17 cellular contexts compared by ENCODE assay signal in genomic region chr3:141429371-141430035, GRCh38. TPM values are rescaled to one million over a fixed set of nuclear protein-coding genes. Genes with fewer than 3 reads are reported as not detected.
DNase-seq lines count a peak whose midpoint lies in the region; ATAC-seq and TF ChIP-seq lines count a peak whose summit lies in the region.
"Had no signal": no experiment of that assay in that cellular context is flagged by ENCODE, and none has a peak within 500 bp of the region (broad histone marks: within the 10 kb centered on the region; RNA-seq: fewer than 3 reads in every experiment).

No MANE protein-coding gene starts in this region.

- H2BK15ac ChIP-seq in mesenchymal stem cell (ENCODE audit: low read depth, poor library complexity, severe bottlenecking): peak overlapping the region; percentile 37

- H3K9me3 ChIP-seq in mesenchymal stem cell (ENCODE audit: control insufficient read depth, low read length) (no peaks in the 10 kb centered on the region), thymus (ENCODE audit: control insufficient read depth) (no peaks in the 10 kb centered on the region)

- H4K8ac ChIP-seq in mesenchymal stem cell (ENCODE audit: low read length): peak overlapping the region; percentile 74

- no peak for ATAC-seq in activated CD4-positive, alpha-beta T cell treated with anti-CD3 and anti-CD28 coated beads for 36 hours
- ATAC-seq in GM19328 (IDR thresholded peaks at IDR 0.05; ENCODE audit: unreplicated experiment): no peak

- peak overlapping the region in 1 of 2 experiments; percentile 46 for H3K18ac ChIP-seq in mesenchymal stem cell (ENCODE audit: low read depth in 1 of 2, low read length in 2 of 2)

- intact Hi-C loops in activated CD4-positive, alpha-beta T cell treated with anti-CD3 and anti-CD28 coated beads for 36 hours (cut with DNase I, micrococcal nuclease): no loop called here
- intact Hi-C loops in dorsolateral prefrontal cortex (cut with DNase I): loop anchor here in 1 of 2 donors (2.0 kb wide), 1 partner anchor 15 kb away; no protein-coding TSS in a partner anchor

- no peaks in the 10 kb centered on the region for H3K27me3 Mint-ChIP-seq in activated CD4-positive, alpha-beta T cell treated with anti-CD3 and anti-CD28 coated beads for 36 hours

- no peak overlapping the region for H3K14ac ChIP-seq in mesenchymal stem cell (ENCODE audit: low read length in 2 of 2)

- no peak overlapping the region for H3K4me2 ChIP-seq in mesenchymal stem cell (ENCODE audit: low read length, poor library complexity, severe bottlenecking)

- peak overlapping the region; percentile 16 for H3K27ac Mint-ChIP-seq in activated CD4-positive, alpha-beta T cell treated with anti-CD3 and anti-CD28 coated beads for 36 hours

- peak overlapping the region in 1 of 2 experiments; percentile 51 for H2BK12ac ChIP-seq in mesenchymal stem cell (ENCODE audit: low read length in 2 of 2)

- no peaks in the 10 kb centered on the region for H3K9me3 Mint-ChIP-seq in activated CD4-positive, alpha-beta T cell treated with anti-CD3 and anti-CD28 coated beads for 36 hours (ENCODE audit: low read depth)

- H3K4me3 ChIP-seq in dorsolateral prefrontal cortex (peak overlapping the region in 2 of 59 donors; percentile 27 to 54), mesenchymal stem cell (ENCODE audit: insufficient read depth in 1 of 2, low read depth in 1 of 2, low read length in 2 of 2) (peak overlapping the region in 1 of 2 experiments; percentile 31), thymus (ENCODE audit: low read length) (no peak overlapping the region)

- 87% methylated on average over 18 of the region's 18 CpGs for WGBS in mesenchymal stem cell
- WGBS in thymus: 94% methylated on average over 18 of the region's 18 CpGs

- H2AK5ac ChIP-seq in mesenchymal stem cell (ENCODE audit: low read length, severe bottlenecking): no peak overlapping the region

- H4K91ac ChIP-seq in mesenchymal stem cell (ENCODE audit: low read length): peak overlapping the region; percentile 45

- H3K4me1 ChIP-seq in mesenchymal stem cell (ENCODE audit: control insufficient read depth, insufficient read depth, low read depth, low read length) (peaks cover 14% of the 10 kb centered on the region), thymus (ENCODE audit: control insufficient read depth, insufficient read depth, low read length) (no peaks in the 10 kb centered on the region)

- H3K36me3 Mint-ChIP-seq in activated CD4-positive, alpha-beta T cell treated with anti-CD3 and anti-CD28 coated beads for 36 hours (ENCODE audit: low read depth): peaks cover 6% of the 10 kb centered on the region

- DNase-seq in activated CD4-positive, alpha-beta T cell treated with anti-CD3 and anti-CD28 coated beads for 36 hours: no peak
- no peak for DNase-seq in activated CD4-positive, alpha-beta T cell treated with anti-CD3 and anti-CD28 coated beads, Interleukin-2, amount 50 U/mL, for 48 hours
- DNase-seq in dorsolateral prefrontal cortex: peak in 4 of 10 donors; percentile 22 to 73 (median 43)
- no peak for DNase-seq in mesenchymal stem cell
- no peak for DNase-seq in GM03348 (ENCODE audit: low spot score)
- DNase-seq in activated effector memory CD4-positive, alpha-beta T cell treated with Interleukin-2 at 50 U/mL for 16 hours: no peak
- DNase-seq: activated CD4-positive, alpha-beta T cell treated with anti-CD3 and anti-CD28 coated beads, Interleukin-2, amount 50 U/mL, for 1 hour; activated gamma-delta T cell treated with Interleukin-2 at 50 U/mL for 16 hours; COR-L47; GF-D8; GOT3; NCI-H2029 treated with DMSO at 0.1 percent for 48 hours; NCI-H774; SHP77; stimulated activated CD4-positive, alpha-beta T cell treated with anti-CD3 and anti-CD28 coated beads, Interleukin-1b, Interleukin-23, amount 100 ng/mL, for 48 hours had no signal

- no peak overlapping the region for H3K9ac ChIP-seq in mesenchymal stem cell (ENCODE audit: low read length)

- H3K23ac ChIP-seq in mesenchymal stem cell (ENCODE audit: low read length in 2 of 2): no peak overlapping the region

- no peak overlapping the region for H3K4me3 Mint-ChIP-seq in activated CD4-positive, alpha-beta T cell treated with anti-CD3 and anti-CD28 coated beads for 36 hours

- H3K79me1 ChIP-seq in mesenchymal stem cell (replicated peaks; ENCODE audit: low read length, poor library complexity, severe bottlenecking): peaks cover 50% of the 10 kb centered on the region

- no peak overlapping the region for H3K4ac ChIP-seq in mesenchymal stem cell (ENCODE audit: low read depth in 1 of 2, low read length in 2 of 2)

- H3K4me1 Mint-ChIP-seq in activated CD4-positive, alpha-beta T cell treated with anti-CD3 and anti-CD28 coated beads for 36 hours: peaks cover 22% of the 10 kb centered on the region

- no peak overlapping the region for H2BK5ac ChIP-seq in mesenchymal stem cell (ENCODE audit: low read depth, low read length, poor library complexity, severe bottlenecking)

- H2AFZ ChIP-seq in mesenchymal stem cell (ENCODE audit: low read depth, low read length): no peak overlapping the region

- no peaks in the 10 kb centered on the region for H3K27me3 ChIP-seq in dorsolateral prefrontal cortex
- no peaks in the 10 kb centered on the region for H3K27me3 ChIP-seq in mesenchymal stem cell (ENCODE audit: control insufficient read depth in 1 of 2, insufficient read depth in 1 of 2, low read length in 2 of 2)
- H3K27me3 ChIP-seq in thymus (ENCODE audit: control insufficient read depth, insufficient read depth): no peaks in the 10 kb centered on the region

- H3K36me3 ChIP-seq in mesenchymal stem cell (ENCODE audit: control insufficient read depth in 1 of 2, insufficient read depth in 2 of 2, low read depth in 1 of 2, low read length in 2 of 2) (peaks cover 26 to 86% of the 10 kb centered on the region in 2 experiments), thymus (ENCODE audit: control insufficient read depth, insufficient read depth) (no peaks in the 10 kb centered on the region)

- H3K27ac ChIP-seq in dorsolateral prefrontal cortex: peak overlapping the region in 46 of 59 donors; percentile 1 to 95 (median 70)
- H3K27ac ChIP-seq in mesenchymal stem cell (ENCODE audit: low read length, poor library complexity, severe bottlenecking): no peak overlapping the region
- peak overlapping the region; percentile 15 for H3K27ac ChIP-seq in thymus (ENCODE audit: low read depth)

- no peak overlapping the region for H2BK120ac ChIP-seq in mesenchymal stem cell (ENCODE audit: low read depth, low read length)

- POLR2A ChIA-PET in activated CD4-positive, alpha-beta T cell treated with anti-CD3 and anti-CD28 coated beads for 36 hours (lab: Charles Lee): no interaction called here

- CTCF ChIA-PET in activated CD4-positive, alpha-beta T cell treated with anti-CD3 and anti-CD28 coated beads for 36 hours (lab: Charles Lee): no interaction called here

- no peak for TF ChIP-seq CTCF in dorsolateral prefrontal cortex (IDR thresholded peaks at IDR 0.05 in 54 of 56, conservative IDR thresholded peaks at IDR 0.05 in 2 of 56; ENCODE audit: low read depth in 1 of 56, partially characterized antibody in 56 of 56)

RNA-seq across cellular contexts. Expression of gene RASA2, which starts 57.3 kb away (rescaled TPM):
- total RNA-seq in activated CD4-positive, alpha-beta T cell treated with anti-CD3 and anti-CD28 coated beads for 36 hours: 10 to 100 TPM; 30.8 to 32.0 TPM
- total RNA-seq in dorsolateral prefrontal cortex: 10 to 100 TPM; 19.8 to 49.0 (median 31.1) TPM
- 3.9 TPM for polyA plus RNA-seq in mesenchymal stem cell (2013, experiment 1 of 2)
- polyA plus RNA-seq in mesenchymal stem cell (2013, experiment 2 of 2): 4.1 TPM
- 21.1 TPM for polyA plus RNA-seq in thymus
